Comparison of ENCODE assay signal across 10 cellular contexts in genomic region chrY:19076914-19077697, GRCh38.
DNase-seq lines count a peak whose midpoint lies in the region; ATAC-seq, FAIRE-seq and TF ChIP-seq lines count a peak whose summit lies in the region.
"Had no signal": no experiment of that assay in that cellular context is flagged by ENCODE, and none has a peak within 500 bp of the region (broad histone marks: within the 10 kb centered on the region; RNA-seq: fewer than 3 reads in every experiment).

No MANE protein-coding gene starts in this region.

- ATAC-seq in activated CD8-positive, alpha-beta memory T cell treated with anti-CD3 and anti-CD28 coated beads, Interleukin-2, amount 10 ng/mL, durations not matched to agents 7 days and 5 days, result peak; percentile 82
- ATAC-seq in GM18868 (IDR thresholded peaks at IDR 0.05; ENCODE audit: unreplicated experiment), result no peak

- H3K4me1 Mint-ChIP-seq in activated CD8-positive, alpha-beta memory T cell treated with anti-CD3 and anti-CD28 coated beads, Interleukin-2, amount 10 ng/mL, durations not matched to agents 7 days and 5 days, result peaks cover 3% of the 10 kb centered on the region
- H3K4me1 Mint-ChIP-seq in activated T-helper 2 cell treated with anti-CD3 and anti-CD28 coated beads, Interferon-gamma antibody, Interleukin-2, Interleukin-4, amounts not matched to agents 10 μg/mL and 5 μg/mL and 100 μg/mL, durations not matched to agents 14 hours and 24 hours and 36 hours (ENCODE audit: low read depth), result peaks cover 12% of the 10 kb centered on the region

- TF ChIP-seq POLR2A in suprapubic skin (IDR thresholded peaks at IDR 0.05), result no peak

- TF ChIP-seq CTCF in suprapubic skin (IDR thresholded peaks at IDR 0.05), result no peak
- TF ChIP-seq CTCF in coronary artery (IDR thresholded peaks at IDR 0.05), result no peak

- H3K9me3 ChIP-seq in iPS DF 6.9 (ENCODE audit: control insufficient read depth, insufficient read depth, low read length), result no peaks in the 10 kb centered on the region
- H3K9me3 ChIP-seq in suprapubic skin, result no peaks in the 10 kb centered on the region

- H3K27ac ChIP-seq in iPS DF 6.9 (ENCODE audit: low read length) (no peak overlapping the region), suprapubic skin (peak overlapping the region; percentile 87), coronary artery (no peak overlapping the region)
- H3K27ac ChIP-seq: HL-60 had no signal

- H3K36me3 ChIP-seq in iPS DF 6.9 (ENCODE audit: control insufficient read depth, insufficient read depth, low read length), result no peaks in the 10 kb centered on the region
- H3K36me3 ChIP-seq in suprapubic skin, result no peaks in the 10 kb centered on the region

- WGBS in iPS DF 6.9 (ENCODE audit: insufficient coverage, insufficient read length), result no CpG with 5 or more reads among the region's 64 CpGs
- WGBS in suprapubic skin, result no CpG with 5 or more reads among the region's 64 CpGs

- no peak for FAIRE-seq in RCC 7860 (lab: Jason Lieb, UNC)

- H3K27me3 ChIP-seq in iPS DF 6.9 (ENCODE audit: control insufficient read depth, insufficient read depth, low read length) (no peaks in the 10 kb centered on the region), suprapubic skin (no peaks in the 10 kb centered on the region)

- H3K36me3 Mint-ChIP-seq in activated CD8-positive, alpha-beta memory T cell treated with anti-CD3 and anti-CD28 coated beads, Interleukin-2, amount 10 ng/mL, durations not matched to agents 7 days and 5 days, result no peaks in the 10 kb centered on the region
- no peaks in the 10 kb centered on the region for H3K36me3 Mint-ChIP-seq in activated T-helper 2 cell treated with anti-CD3 and anti-CD28 coated beads, Interferon-gamma antibody, Interleukin-2, Interleukin-4, amounts not matched to agents 10 μg/mL and 5 μg/mL and 100 μg/mL, durations not matched to agents 14 hours and 24 hours and 36 hours (ENCODE audit: low read depth)

- peak overlapping the region; percentile 69 for H3K4me3 Mint-ChIP-seq in activated CD8-positive, alpha-beta memory T cell treated with anti-CD3 and anti-CD28 coated beads, Interleukin-2, amount 10 ng/mL, durations not matched to agents 7 days and 5 days
- H3K4me3 Mint-ChIP-seq in activated T-helper 2 cell treated with anti-CD3 and anti-CD28 coated beads, Interferon-gamma antibody, Interleukin-2, Interleukin-4, amounts not matched to agents 10 μg/mL and 5 μg/mL and 100 μg/mL, durations not matched to agents 14 hours and 24 hours and 36 hours (ENCODE audit: low read depth), result peak overlapping the region; percentile 85

- H3K4me1 ChIP-seq in iPS DF 6.9 (ENCODE audit: control insufficient read depth, insufficient read depth, low read length) (no peaks in the 10 kb centered on the region), suprapubic skin (peaks cover 5% of the 10 kb centered on the region)

- intact Hi-C loops in activated T-helper 2 cell treated with anti-CD3 and anti-CD28 coated beads, Interferon-gamma antibody, Interleukin-2, Interleukin-4, amounts not matched to agents 10 μg/mL and 5 μg/mL and 100 μg/mL, durations not matched to agents 14 hours and 24 hours and 36 hours (cut with micrococcal nuclease), result loop anchor here (2.0 to 10.0 kb wide), 2 partner anchors 54 to 62 kb away; no protein-coding TSS in a partner anchor

- DNase-seq in activated CD8-positive, alpha-beta memory T cell treated with anti-CD3 and anti-CD28 coated beads, Interleukin-2, amount 10 ng/mL, durations not matched to agents 7 days and 5 days, result peak; percentile 50
- DNase-seq in activated CD8-positive, alpha-beta memory T cell treated with anti-CD3 and anti-CD28 coated beads, Interleukin-2, amount 50 U/mL, for 4 hours, result no peak
- peak; percentile 13 for DNase-seq in activated T-helper 2 cell treated with anti-CD3 and anti-CD28 coated beads, Interferon-gamma antibody, Interleukin-2, Interleukin-4, amounts not matched to agents 10 μg/mL and 5 μg/mL and 100 μg/mL, durations not matched to agents 14 hours and 24 hours and 36 hours (ENCODE audit: low spot score)
- DNase-seq in iPS DF 6.9 (ENCODE audit: low read depth, low spot score) (no peak), suprapubic skin (ENCODE audit: low spot score in 2 of 2) (peak in 1 of 2 donors; percentile 83), RCC 7860 (ENCODE audit: low spot score) (no peak), coronary artery (ENCODE audit: low spot score) (no peak)
- DNase-seq: activated CD4-positive, CD25-positive, alpha-beta regulatory T cell treated with anti-CD3 and anti-CD28 coated beads, Interleukin-2, amount 50 U/mL, for 72 hours had no signal

- peaks cover 11% of the 10 kb centered on the region for H3K27me3 Mint-ChIP-seq in activated CD8-positive, alpha-beta memory T cell treated with anti-CD3 and anti-CD28 coated beads, Interleukin-2, amount 10 ng/mL, durations not matched to agents 7 days and 5 days
- peaks cover 7% of the 10 kb centered on the region for H3K27me3 Mint-ChIP-seq in activated T-helper 2 cell treated with anti-CD3 and anti-CD28 coated beads, Interferon-gamma antibody, Interleukin-2, Interleukin-4, amounts not matched to agents 10 μg/mL and 5 μg/mL and 100 μg/mL, durations not matched to agents 14 hours and 24 hours and 36 hours (ENCODE audit: low read depth)

- H3K27ac Mint-ChIP-seq in activated CD8-positive, alpha-beta memory T cell treated with anti-CD3 and anti-CD28 coated beads, Interleukin-2, amount 10 ng/mL, durations not matched to agents 7 days and 5 days, result peak overlapping the region; percentile 46
- H3K27ac Mint-ChIP-seq in activated T-helper 2 cell treated with anti-CD3 and anti-CD28 coated beads, Interferon-gamma antibody, Interleukin-2, Interleukin-4, amounts not matched to agents 10 μg/mL and 5 μg/mL and 100 μg/mL, durations not matched to agents 14 hours and 24 hours and 36 hours, result peak overlapping the region; percentile 73

- no peak for TF ChIP-seq EP300 in suprapubic skin (IDR thresholded peaks at IDR 0.05)

- H3K4me3 ChIP-seq in iPS DF 6.9 (ENCODE audit: low read length) (peak overlapping the region; percentile 39; the same call in 1 of the 2 replicates), suprapubic skin (peak overlapping the region; percentile 67), coronary artery (no peak overlapping the region)

- H3K9me3 Mint-ChIP-seq in activated CD8-positive, alpha-beta memory T cell treated with anti-CD3 and anti-CD28 coated beads, Interleukin-2, amount 10 ng/mL, durations not matched to agents 7 days and 5 days (ENCODE audit: low read depth), result no peaks in the 10 kb centered on the region
- H3K9me3 Mint-ChIP-seq in activated T-helper 2 cell treated with anti-CD3 and anti-CD28 coated beads, Interferon-gamma antibody, Interleukin-2, Interleukin-4, amounts not matched to agents 10 μg/mL and 5 μg/mL and 100 μg/mL, durations not matched to agents 14 hours and 24 hours and 36 hours, result no peaks in the 10 kb centered on the region

- CTCF ChIA-PET in activated CD8-positive, alpha-beta memory T cell treated with anti-CD3 and anti-CD28 coated beads, Interleukin-2, amount 10 ng/mL, durations not matched to agents 7 days and 5 days (lab: Charles Lee), result no interaction called here

Comparison
In these comparisons a context has a peak if more than half of its experiments do, and no peak if none do; other contexts are left out.
1. DNase-seq: peak in activated CD8-positive, alpha-beta memory T cell treated with anti-CD3 and anti-CD28 coated beads, Interleukin-2, amount 10 ng/mL, durations not matched to agents 7 days and 5 days (single experiment) and activated T-helper 2 cell treated with anti-CD3 and anti-CD28 coated beads, Interferon-gamma antibody, Interleukin-2, Interleukin-4, amounts not matched to agents 10 μg/mL and 5 μg/mL and 100 μg/mL, durations not matched to agents 14 hours and 24 hours and 36 hours (single experiment); none in activated CD8-positive, alpha-beta memory T cell treated with anti-CD3 and anti-CD28 coated beads, Interleukin-2, amount 50 U/mL, for 4 hours (single experiment), iPS DF 6.9 (single experiment), RCC 7860 (single experiment) and coronary artery (single experiment).